Comparison of ENCODE assay signal across 15 cellular contexts in the genomic region with DNA sequence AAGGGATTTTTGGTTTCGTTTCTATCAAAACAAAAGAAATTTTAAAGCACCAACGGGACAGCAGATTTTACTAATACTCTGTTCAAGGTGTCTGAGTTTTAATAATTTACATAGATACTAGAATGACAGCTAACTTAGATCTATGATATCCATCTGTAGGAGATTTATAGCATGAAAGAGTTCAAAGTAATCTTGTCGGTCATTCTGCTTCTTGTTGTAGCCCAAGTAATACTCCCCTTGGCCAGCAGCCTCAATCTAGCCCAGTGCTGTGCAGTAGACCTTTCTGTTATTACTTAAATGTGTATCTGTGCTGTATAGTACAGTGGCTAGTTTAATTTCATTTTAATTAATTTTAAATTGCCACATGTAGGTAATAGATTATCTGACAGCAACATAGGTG. TPM values are rescaled to one million over a fixed set of nuclear protein-coding genes. Genes with fewer than 3 reads are reported as not detected.
DNase-seq lines count a peak whose midpoint lies in the region; ATAC-seq, FAIRE-seq and TF ChIP-seq lines count a peak whose summit lies in the region.
"Had no signal": no experiment of that assay in that cellular context is flagged by ENCODE, and none has a peak within 500 bp of the region (broad histone marks: within the 10 kb centered on the region; RNA-seq: fewer than 3 reads in every experiment).

No MANE protein-coding gene starts in this region.

- no TSS peak for BruUV-seq in K562 (replicated peaks; lab: Mats Ljungman, UMichigan)

- peaks cover 15% of the 10 kb centered on the region for H3K36me3 Mint-ChIP-seq in IgD-negative memory B cell
- H3K36me3 Mint-ChIP-seq in stimulated activated memory B cell treated with anti-CD40 and anti-IgM and Interleukin-4, amounts not matched to agents 10 μg/mL and 1 μg/mL and 100 μg/mL, for 72 hours = peaks cover 53% of the 10 kb centered on the region

- no peaks in the 10 kb centered on the region for H4K20me1 ChIP-seq in K562 (replicated peaks; ENCODE audit: control insufficient read depth, insufficient read depth, low read length)

- H3K4me1 ChIP-seq in K562 (replicated peaks in 1 of 2; ENCODE audit: control insufficient read depth in 2 of 2, insufficient read depth in 2 of 2, low read length in 2 of 2) = peaks cover 0 to 5% of the 10 kb centered on the region in 2 experiments; a peak in 2 of 5 replicates

- in situ Hi-C loops in K562 (cut with MboI) = no loop called here

- no peaks in the 10 kb centered on the region for H3K27me3 ChIP-seq in K562 (ENCODE audit: control insufficient read depth in 2 of 2, insufficient read depth in 2 of 2, low read length in 2 of 2)

- H3K4me2 ChIP-seq in K562 (ENCODE audit: insufficient read depth, low read length) = no peak overlapping the region

- intact Hi-C loops in K562 (cut with micrococcal nuclease) = no loop called here

- FAIRE-seq in G401.6 (lab: Jason Lieb, UNC) = peak; percentile 61
- no peak for FAIRE-seq in K562 (lab: Jason Lieb, UNC)

- CTCF ChIA-PET in K562 (lab: Yijun Ruan, JAX; ENCODE audit: low intra/inter-chr PET ratio) = no interaction called here

- WGBS in K562 (ENCODE audit: insufficient coverage, low coverage, missing lambda C conversion rate) = 34% methylated on average over 3 of the region's 3 CpGs

- peaks cover 0 to 2% (median 0%) of the 10 kb centered on the region in 3 donors for H3K9me3 Mint-ChIP-seq in IgD-negative memory B cell
- H3K9me3 Mint-ChIP-seq in stimulated activated memory B cell treated with anti-CD40 and anti-IgM and Interleukin-4, amounts not matched to agents 10 μg/mL and 1 μg/mL and 100 μg/mL, for 72 hours = no peaks in the 10 kb centered on the region

- H3K27ac ChIP-seq in K562 (ENCODE audit: extremely low read depth, low read depth, low read length) = no peak overlapping the region

- 0 out of 2 replicates have a peak, but pooled peaks have one; percentile 7 for TF ChIP-seq EP300 in K562 (IDR thresholded peaks at IDR 0.05; ENCODE audit: low read length)

- H2AFZ ChIP-seq in K562 (ENCODE audit: low read depth, low read length) = no peak overlapping the region

- peak in 1 of 4 experiments; percentile 34 for DNase-seq in K562 (ENCODE audit: extremely low read depth in 1 of 4, low spot score in 3 of 4)
- no peak for DNase-seq in stimulated activated naive CD8-positive, alpha-beta T cell treated with anti-CD3 and anti-CD28 coated beads, Interleukin-15, Interleukin-2, amounts not matched to agents 100 U/mL and 50 U/mL, for 24 hours
- DNase-seq in NCI-H2107 treated with DMSO at 0.1 percent for 48 hours (lab: John Stamatoyannopoulos, UW; ENCODE audit: unreplicated experiment) = no peak
- DNase-seq in cerebellar cortex (ENCODE audit: low spot score) = no peak
- DNase-seq: C1 segment of cervical spinal cord, COR-L47, DMS153, KG1, NCI-H1092 treated with DMSO at 0.1 percent for 48 hours, NCI-H187, NCI-H446 had no signal

- ATAC-seq in K562 = peak; percentile 84
- ATAC-seq in stimulated activated memory B cell treated with anti-CD40 and anti-IgM and Interleukin-4, amounts not matched to agents 10 μg/mL and 1 μg/mL and 100 μg/mL, for 72 hours = no peak
- ATAC-seq in stimulated activated naive CD8-positive, alpha-beta T cell treated with anti-CD3 and anti-CD28 coated beads, Interleukin-15, Interleukin-2, amounts not matched to agents 100 U/mL and 50 U/mL, for 24 hours = no peak
- ATAC-seq: HCT116 had no signal

- H3K27ac Mint-ChIP-seq in IgD-negative memory B cell = peak overlapping the region in 2 of 3 donors; percentile 5 to 61
- H3K27ac Mint-ChIP-seq in stimulated activated memory B cell treated with anti-CD40 and anti-IgM and Interleukin-4, amounts not matched to agents 10 μg/mL and 1 μg/mL and 100 μg/mL, for 72 hours = peak overlapping the region; percentile 71

- peaks cover 19% of the 10 kb centered on the region for H3K36me3 ChIP-seq in K562 (ENCODE audit: control insufficient read depth, insufficient read depth, low read length)

- H3K27me3 Mint-ChIP-seq in IgD-negative memory B cell = no peaks in the 10 kb centered on the region
- H3K27me3 Mint-ChIP-seq in stimulated activated memory B cell treated with anti-CD40 and anti-IgM and Interleukin-4, amounts not matched to agents 10 μg/mL and 1 μg/mL and 100 μg/mL, for 72 hours = no peaks in the 10 kb centered on the region

- no peak for TF ChIP-seq RAD21 in K562 (CRISPR knock-in tag; conservative IDR thresholded peaks at IDR 0.05 in 1 of 2, IDR thresholded peaks at IDR 0.05 in 1 of 2)

- H3K4me1 Mint-ChIP-seq in IgD-negative memory B cell = peaks cover 53 to 64% (median 64%) of the 10 kb centered on the region in 3 donors
- H3K4me1 Mint-ChIP-seq in stimulated activated memory B cell treated with anti-CD40 and anti-IgM and Interleukin-4, amounts not matched to agents 10 μg/mL and 1 μg/mL and 100 μg/mL, for 72 hours = peaks cover 77% of the 10 kb centered on the region

- no peaks in the 10 kb centered on the region for H3K9me3 ChIP-seq in K562 (replicated peaks; ENCODE audit: control insufficient read depth, insufficient read depth, low read depth, low read length)

- no peak for TF ChIP-seq CTCF in K562 (IDR thresholded peaks at IDR 0.05 in 2 of 3, conservative IDR thresholded peaks at IDR 0.05 in 1 of 3; ENCODE audit: insufficient read depth in 2 of 3, low read depth in 1 of 3, low read length in 3 of 3)

- TF ChIP-seq POLR2A in K562 (conservative IDR thresholded peaks at IDR 0.05) = no peak

- POLR2A ChIA-PET in K562 (lab: Yijun Ruan, JAX) = interaction anchor here (0.6 to 2.6 kb wide), 4 partner anchors 8 to 69 kb away, joined by 3 to 12 read pairs (median 4); no protein-coding TSS in a partner anchor

- no peak overlapping the region for H3K4me3 ChIP-seq in K562

- H3K79me2 ChIP-seq in K562 (ENCODE audit: control insufficient read depth, insufficient read depth, low read length) = peaks cover 66% of the 10 kb centered on the region

- H3K9ac ChIP-seq in K562 (ENCODE audit: insufficient read depth in 1 of 2, low read depth in 2 of 2, low read length in 2 of 2) = no peak overlapping the region

- H3K4me3 Mint-ChIP-seq in IgD-negative memory B cell = peak overlapping the region in 1 of 4 donors; percentile 49
- H3K4me3 Mint-ChIP-seq in stimulated activated memory B cell treated with anti-CD40 and anti-IgM and Interleukin-4, amounts not matched to agents 10 μg/mL and 1 μg/mL and 100 μg/mL, for 72 hours = peak overlapping the region; percentile 12

- no peaks in the 10 kb centered on the region for H3K9me1 ChIP-seq in K562 (ENCODE audit: control insufficient read depth, insufficient read depth, low read length)

TF ChIP-seq in K562, 482 proteins besides CTCF, POLR2A, EP300 and RAD21 (continues in another document):
- TF ChIP-seq ZNF146 (CRISPR knock-in tag; IDR thresholded peaks at IDR 0.05; ENCODE audit: unreplicated experiment) (peak; percentile 84), MAFF (IDR thresholded peaks at IDR 0.05; ENCODE audit: low read length) (no peak), ZNF431 (CRISPR knock-in tag; IDR thresholded peaks at IDR 0.05) (no peak)
- TF ChIP-seq, protein P1, sequence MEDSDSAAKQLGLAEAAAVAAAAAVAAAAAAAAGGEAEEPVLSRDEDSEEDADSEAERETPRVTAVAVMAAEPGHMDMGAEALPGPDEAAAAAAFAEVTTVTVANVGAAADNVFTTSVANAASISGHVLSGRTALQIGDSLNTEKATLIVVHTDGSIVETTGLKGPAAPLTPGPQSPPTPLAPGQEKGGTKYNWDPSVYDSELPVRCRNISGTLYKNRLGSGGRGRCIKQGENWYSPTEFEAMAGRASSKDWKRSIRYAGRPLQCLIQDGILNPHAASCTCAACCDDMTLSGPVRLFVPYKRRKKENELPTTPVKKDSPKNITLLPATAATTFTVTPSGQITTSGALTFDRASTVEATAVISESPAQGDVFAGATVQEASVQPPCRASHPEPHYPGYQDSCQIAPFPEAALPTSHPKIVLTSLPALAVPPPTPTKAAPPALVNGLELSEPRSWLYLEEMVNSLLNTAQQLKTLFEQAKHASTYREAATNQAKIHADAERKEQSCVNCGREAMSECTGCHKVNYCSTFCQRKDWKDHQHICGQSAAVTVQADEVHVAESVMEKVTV (CRISPR knock-in tag; IDR thresholded peaks at IDR 0.05) = no peak

RNA-seq across cellular contexts. Expression of gene ANKRD12, which starts 44.7 kb away (rescaled TPM):
- polyA plus RNA-seq in IgD-negative memory B cell (87.3 TPM), K562 (2011; rRNA removed) (10.7 and 11.8 TPM in 2 replicates), K562 (2014; fragmentation: Illumina TruSeq; extraction: Trizol) (9.5 and 16.0 TPM in 2 replicates), K562 (2014; fragmentation: Nextera tagmentation; extraction: Ambion mirVana) (10 to 100 TPM; 12.3 to 15.7 TPM), K562 (2014; rRNA removed) (5.8 and 6.6 TPM in 2 replicates)
- 17.5 and 89.7 TPM in 2 replicates for total RNA-seq in K562 (2011; cell fraction: chromatin; rRNA removed; ENCODE audit: low replicate concordance)
- 16.0 and 17.8 TPM in 2 replicates for total RNA-seq in K562 (2011; cell fraction: nucleolus; rRNA removed)
- 20.1 and 30.6 TPM in 2 replicates for total RNA-seq in K562 (2011; cell fraction: nucleoplasm; rRNA removed)
- total RNA-seq in K562 (2014; rRNA removed) (15.9 and 24.7 TPM in 2 replicates), K562 (2014; rRNA removed; fragmentation: Illumina TruSeq; extraction: Trizol) (23.6 and 29.9 TPM in 2 replicates), K562 (2015; rRNA removed; fragmentation: Illumina TruSeq; extraction: Trizol) (24.7 and 28.2 TPM in 2 replicates), K562 (2021) (24.2 and 25.4 TPM in 2 replicates)
- polyA plus RNA-seq in K562 (2011; cell fraction: cytosol; rRNA removed) = 1.3 and 3.0 TPM in 2 replicates
- polyA plus RNA-seq in K562 (2011; cell fraction: nucleus; rRNA removed) = 18.0 and 18.6 TPM in 2 replicates
- 10.7 and 12.0 TPM in 2 replicates for polyA plus RNA-seq in K562 (2012)
- polyA minus RNA-seq in K562 (2011; rRNA and poly(A)+ RNA removed) = 88.7 and 115 TPM in 2 replicates
- polyA minus RNA-seq in K562 (2011; cell fraction: cytosol; rRNA and poly(A)+ RNA removed) = 21.7 and 26.1 TPM in 2 replicates
- polyA minus RNA-seq in K562 (2011; cell fraction: nucleus; rRNA and poly(A)+ RNA removed) = 29.1 and 58.8 TPM in 2 replicates
